ENCODE assay signal across 8 cellular contexts in genomic region chr7:151429555-151430331, GRCh38. TPM values are rescaled to one million over a fixed set of nuclear protein-coding genes. Genes with fewer than 3 reads are reported as not detected.
A peak's percentile ranks its signal among the peaks of the same experiment; 100 is the strongest.
DNase-seq lines count a peak whose midpoint lies in the region; ATAC-seq and FAIRE-seq lines count a peak whose summit lies in the region.

No MANE protein-coding gene starts in this region.

- H3K36me3 Mint-ChIP-seq in IgD-negative memory B cell = no peaks in the 10 kb centered on the region
- no peaks in the 10 kb centered on the region for H3K36me3 Mint-ChIP-seq in activated CD4-positive, alpha-beta T cell treated with anti-CD3 and anti-CD28 coated beads for 36 hours (ENCODE audit: low read depth)

- peaks cover 9% of the 10 kb centered on the region for H3K27me3 Mint-ChIP-seq in IgD-negative memory B cell
- H3K27me3 Mint-ChIP-seq in activated CD4-positive, alpha-beta T cell treated with anti-CD3 and anti-CD28 coated beads for 36 hours = no peaks in the 10 kb centered on the region

- H3K27ac Mint-ChIP-seq in IgD-negative memory B cell = peak overlapping the region; percentile 12 to 60 (median 53)
- peak overlapping the region; percentile 63 for H3K27ac Mint-ChIP-seq in activated CD4-positive, alpha-beta T cell treated with anti-CD3 and anti-CD28 coated beads for 36 hours

- H3K9me3 Mint-ChIP-seq in IgD-negative memory B cell = no peaks in the 10 kb centered on the region
- H3K9me3 Mint-ChIP-seq in activated CD4-positive, alpha-beta T cell treated with anti-CD3 and anti-CD28 coated beads for 36 hours (ENCODE audit: low read depth) = no peaks in the 10 kb centered on the region

- POLR2A ChIA-PET in activated CD4-positive, alpha-beta T cell treated with anti-CD3 and anti-CD28 coated beads for 36 hours (lab: Charles Lee) = interaction anchor here (0.6 kb wide), 1 partner anchor 18 kb away, joined by 3 read pairs; no protein-coding TSS in a partner anchor

- peak; percentile 63 for ATAC-seq in activated CD4-positive, alpha-beta T cell treated with anti-CD3 and anti-CD28 coated beads for 36 hours
- ATAC-seq in HG03520 (IDR thresholded peaks at IDR 0.05; ENCODE audit: unreplicated experiment) = no peak
- no peak for ATAC-seq in HG03196 (IDR thresholded peaks at IDR 0.05; ENCODE audit: unreplicated experiment)
- no peak for ATAC-seq in HG03039 (IDR thresholded peaks at IDR 0.05; ENCODE audit: unreplicated experiment)

- peak overlapping the region in 2 of 4 donors; percentile 15 to 34 for H3K4me3 Mint-ChIP-seq in IgD-negative memory B cell
- H3K4me3 Mint-ChIP-seq in activated CD4-positive, alpha-beta T cell treated with anti-CD3 and anti-CD28 coated beads for 36 hours = no peak overlapping the region

- peak; percentile 39 for DNase-seq in GM18507 (ENCODE audit: extremely low spot score, insufficient read length, low read depth)
- peak; percentile 69 for DNase-seq in activated CD4-positive, alpha-beta T cell treated with anti-CD3 and anti-CD28 coated beads for 36 hours
- DNase-seq in iPS-NIHi7 (ENCODE audit: extremely low spot score) = peak; percentile 67
- DNase-seq in NCI-H1105 (lab: John Stamatoyannopoulos, UW) = no peak

- CTCF ChIA-PET in activated CD4-positive, alpha-beta T cell treated with anti-CD3 and anti-CD28 coated beads for 36 hours (lab: Charles Lee) = interaction anchor here (0.6 to 1.2 kb wide), 3 partner anchors 17 to 61 kb away, joined by 3 to 6 read pairs (median 3); no protein-coding TSS in a partner anchor

- peak; percentile 68 for FAIRE-seq in GM18507 (lab: Jason Lieb, UNC)

- H3K4me1 Mint-ChIP-seq in IgD-negative memory B cell = peaks cover 5 to 11% (median 8%) of the 10 kb centered on the region in 3 donors
- H3K4me1 Mint-ChIP-seq in activated CD4-positive, alpha-beta T cell treated with anti-CD3 and anti-CD28 coated beads for 36 hours = peaks cover 51% of the 10 kb centered on the region

- intact Hi-C loops in activated CD4-positive, alpha-beta T cell treated with anti-CD3 and anti-CD28 coated beads for 36 hours (cut with DNase I, micrococcal nuclease) = no loop called here

RNA-seq across cellular contexts. Expression of gene CRYGN, which starts 10.2 kb away (rescaled TPM):
- polyA plus RNA-seq in IgD-negative memory B cell = not detected
- under 1 TPM in 1 of 2 experiments, not detected in 1; 0.11 TPM for total RNA-seq in activated CD4-positive, alpha-beta T cell treated with anti-CD3 and anti-CD28 coated beads for 36 hours

RNA-seq across cellular contexts. Expression of gene WDR86, which starts 19.9 kb away (rescaled TPM):
- 0.54 TPM for polyA plus RNA-seq in IgD-negative memory B cell
- total RNA-seq in activated CD4-positive, alpha-beta T cell treated with anti-CD3 and anti-CD28 coated beads for 36 hours = not detected
